Comparison of ENCODE assay signal across 16 cellular contexts in genomic region chr1:43339584-43340232, GRCh38. TPM values are rescaled to one million over a fixed set of nuclear protein-coding genes. Genes with fewer than 3 reads are reported as not detected.
DNase-seq lines count a peak whose midpoint lies in the region; ATAC-seq and TF ChIP-seq lines count a peak whose summit lies in the region.
"Had no signal": no experiment of that assay in that cellular context is flagged by ENCODE, and none has a peak within 500 bp of the region (broad histone marks: within the 10 kb centered on the region; RNA-seq: fewer than 3 reads in every experiment).

No MANE protein-coding gene starts in this region.

- no TSS peak for BruUV-seq in IMR-90 (replicated peaks; lab: Mats Ljungman, UMichigan)

- H2AFZ ChIP-seq in IMR-90 (replicated peaks; ENCODE audit: low read length, poor library complexity) = no peak overlapping the region
- H2AFZ ChIP-seq in trophoblast cell (ENCODE audit: insufficient read depth, low read length, poor library complexity) = no peak overlapping the region

- H4K12ac ChIP-seq in trophoblast cell (ENCODE audit: low read depth, low read length) = no peak overlapping the region

- H3K4me1 ChIP-seq in IMR-90 (ENCODE audit: control insufficient read depth, insufficient read depth, low read length) (peaks cover 2% of the 10 kb centered on the region; the same call in 1 of the 2 replicates), trophoblast cell (ENCODE audit: control insufficient read depth in 1 of 2, insufficient read depth in 2 of 2, low read length in 2 of 2) (no peaks in the 10 kb centered on the region)
- H3K4me1 ChIP-seq: BE2C had no signal

- H2BK20ac ChIP-seq in IMR-90 (ENCODE audit: low read depth, low read length) = no peak overlapping the region

- H3K9ac ChIP-seq in IMR-90 (ENCODE audit: low read depth, low read length) (no peak overlapping the region), trophoblast cell (ENCODE audit: low read length) (no peak overlapping the region)

- H3K36me3 ChIP-seq in IMR-90 (ENCODE audit: control insufficient read depth, insufficient read depth, low read length) (no peaks in the 10 kb centered on the region), trophoblast cell (ENCODE audit: control insufficient read depth in 1 of 2, insufficient read depth in 2 of 2, low read length in 2 of 2) (no peaks in the 10 kb centered on the region)
- H3K36me3 ChIP-seq: BE2C had no signal

- intact Hi-C loops in IMR-90 (cut with micrococcal nuclease) = no loop called here

- no peak overlapping the region for H2BK12ac ChIP-seq in trophoblast cell (ENCODE audit: low read length)

- H2AK5ac ChIP-seq in IMR-90 (ENCODE audit: low read depth, low read length) (no peak overlapping the region), trophoblast cell (ENCODE audit: low read length) (peak overlapping the region; percentile 51)

- H2BK120ac ChIP-seq in IMR-90 (ENCODE audit: low read depth, low read length) = no peak overlapping the region
- H2BK120ac ChIP-seq in trophoblast cell (ENCODE audit: insufficient read depth, low read length, poor library complexity) = no peak overlapping the region

- H2AK9ac ChIP-seq in IMR-90 (replicated peaks; ENCODE audit: low read depth, low read length, poor library complexity) = no peak overlapping the region

- H3K79me2 ChIP-seq in trophoblast cell (ENCODE audit: control insufficient read depth, insufficient read depth, low read length, poor library complexity) = no peaks in the 10 kb centered on the region

- H3K4me3 ChIP-seq in IMR-90 (ENCODE audit: insufficient read depth, low read depth, low read length) = no peak overlapping the region
- H3K4me3 ChIP-seq in trophoblast cell (ENCODE audit: low read depth, low read length) = no peak overlapping the region

- H3K79me1 ChIP-seq in IMR-90 (ENCODE audit: low read depth in 1 of 2, low read length in 2 of 2) = no peaks in the 10 kb centered on the region
- H3K79me1 ChIP-seq in trophoblast cell (ENCODE audit: low read length) = no peaks in the 10 kb centered on the region

- no peaks in the 10 kb centered on the region for H4K20me1 ChIP-seq in IMR-90 (ENCODE audit: insufficient read depth, low read length)

- dilution Hi-C loops in IMR-90 (cut with HindIII; ENCODE audit: low sequenced_read_pairs, unreplicated experiment) = no loop called here

- no peak overlapping the region for H4K8ac ChIP-seq in IMR-90 (ENCODE audit: low read depth in 2 of 2, low read length in 2 of 2)
- no peak overlapping the region for H4K8ac ChIP-seq in trophoblast cell (ENCODE audit: low read depth, low read length)

- H3K4me2 ChIP-seq in IMR-90 (ENCODE audit: low read depth, low read length) = no peak overlapping the region
- H3K4me2 ChIP-seq in trophoblast cell (ENCODE audit: low read length) = no peak overlapping the region

- no peak overlapping the region for H2BK15ac ChIP-seq in IMR-90 (ENCODE audit: low read depth, low read length)

- DNase-seq in IMR-90 (no peak), NCI-H526 (lab: John Stamatoyannopoulos, UW) (peak; percentile 47 to 73), trophoblast cell (no peak), SKM-1 treated with dmso at 0.1 percent for 144 hours (lab: John Stamatoyannopoulos, UW; ENCODE audit: unreplicated experiment) (no peak), ACHN (no peak)
- DNase-seq: BE2C; CD4-positive, alpha-beta memory T cell; DND-41; GDM1; HCEC 1CT; HFFc6; KBM-7 had no signal

- H3K4ac ChIP-seq in IMR-90 (ENCODE audit: low read depth, low read length) (no peak overlapping the region), trophoblast cell (ENCODE audit: low read depth, low read length) (no peak overlapping the region)

- no peak overlapping the region for H3K56ac ChIP-seq in IMR-90 (ENCODE audit: extremely low read depth, insufficient read depth, low read length)

- no peak overlapping the region for H3K23ac ChIP-seq in IMR-90 (ENCODE audit: low read depth, low read length)
- no peak overlapping the region for H3K23ac ChIP-seq in trophoblast cell (ENCODE audit: low read length)

- TF ChIP-seq RAD21 in IMR-90 (IDR thresholded peaks at IDR 0.05; ENCODE audit: low read length) = no peak

- H3K9me1 ChIP-seq in IMR-90 (ENCODE audit: insufficient read depth, low read length) = 0 out of 2 replicates have a peak, but pooled peaks cover 2% of the 10 kb centered on the region

- H2BK5ac ChIP-seq in IMR-90 (ENCODE audit: low read depth, low read length, poor library complexity, severe bottlenecking) (no peak overlapping the region), trophoblast cell (ENCODE audit: low read depth, low read length, poor library complexity) (no peak overlapping the region)

- TF ChIP-seq CTCF in IMR-90 (conservative IDR thresholded peaks at IDR 0.05; ENCODE audit: low read depth, low read length) = no peak

- 100% methylated on average over 2 of the region's 6 CpGs; no CpG with 5 or more reads in 1 of the 2 experiments for WGBS in IMR-90 (ENCODE audit: extremely low coverage in 2 of 2, insufficient read length in 1 of 2), 2 experiments
- WGBS in trophoblast cell (ENCODE audit: extremely low coverage, insufficient coverage, insufficient read length) = no CpG with 5 or more reads among the region's 6 CpGs

- CTCF ChIA-PET in IMR-90 (lab: Yijun Ruan, JAX) = no interaction called here

- peaks cover 12% of the 10 kb centered on the region for H3K27me3 ChIP-seq in IMR-90 (ENCODE audit: control insufficient read depth, insufficient read depth, low read length)
- no peaks in the 10 kb centered on the region for H3K27me3 ChIP-seq in trophoblast cell (ENCODE audit: insufficient read depth, low read length)
- H3K27me3 ChIP-seq: BE2C had no signal

- ATAC-seq in IMR-90 (ENCODE audit: low read depth) = no peak

- TF ChIP-seq POLR2A in IMR-90 (IDR thresholded peaks at IDR 0.05; ENCODE audit: low read depth, low read length) = no peak

- H3K9me3 ChIP-seq in IMR-90 (ENCODE audit: control insufficient read depth, insufficient read depth, low read length) = no peaks in the 10 kb centered on the region
- H3K9me3 ChIP-seq in trophoblast cell (ENCODE audit: insufficient read depth, low read depth, low read length) = peaks cover 2% of the 10 kb centered on the region
- H3K9me3 ChIP-seq: BE2C had no signal

- in situ Hi-C loops in IMR-90 (cut with MboI; ENCODE audit: low sequenced_read_pairs) (loop anchor here (5.0 kb wide), 1 partner anchor 32 kb away; no protein-coding TSS in a partner anchor), ACHN (cut with HindIII; ENCODE audit: low pct_ligation_motif_present, low pct_unique_long_range_greater_than_20kb, low sequenced_read_pairs) (no loop called here)

- H3K18ac ChIP-seq in IMR-90 (ENCODE audit: low read depth, low read length) (no peak overlapping the region), trophoblast cell (ENCODE audit: low read length) (no peak overlapping the region)

- H4K5ac ChIP-seq in IMR-90 (ENCODE audit: low read depth, low read length) = no peak overlapping the region

- no peak overlapping the region for H4K91ac ChIP-seq in IMR-90 (ENCODE audit: insufficient read depth, low read depth, low read length)
- no peak overlapping the region for H4K91ac ChIP-seq in trophoblast cell (ENCODE audit: low read depth, low read length)

- H3K27ac ChIP-seq in IMR-90 (ENCODE audit: insufficient read depth, low read length) (no peak overlapping the region), trophoblast cell (ENCODE audit: low read depth, low read length) (no peak overlapping the region)
- H3K27ac ChIP-seq: C4-2B had no signal

- POLR2A ChIA-PET in IMR-90 (lab: Charles Lee; ENCODE audit: unreplicated experiment) = no interaction called here

- H3K14ac ChIP-seq in IMR-90 (replicated peaks; ENCODE audit: low read depth, low read length) (no peak overlapping the region), trophoblast cell (ENCODE audit: low read length) (no peak overlapping the region)

TF ChIP-seq in IMR-90, 13 proteins besides CTCF, POLR2A, EP300 and RAD21:
- TF ChIP-seq CEBPB (IDR thresholded peaks at IDR 0.05; ENCODE audit: low read depth, low read length) (peak; percentile 31; the same call in 1 of the 2 replicates), CHD1 (IDR thresholded peaks at IDR 0.05; ENCODE audit: low read depth, low read length) (no peak)

RNA-seq across cellular contexts. Expression of gene MPL, which starts 2.1 kb away (rescaled TPM):
- not detected in 2 replicates for total RNA-seq in IMR-90 (2012; rRNA removed)
- polyA plus RNA-seq in IMR-90 (2012; rRNA removed) = 0.12 TPM in 1 of 2 replicates, not detected in the other
- polyA plus RNA-seq in IMR-90 (2012; cell fraction: cytosol; rRNA removed) = 0.02 TPM in 1 of 2 replicates, not detected in the other
- not detected in 2 replicates for polyA plus RNA-seq in IMR-90 (2012; cell fraction: nucleus; rRNA removed; ENCODE audit: low replicate concordance)
- polyA plus RNA-seq in trophoblast cell (2013) = 0.04 and 0.08 TPM in 2 replicates
- total RNA-seq: A172; CD4-positive, alpha-beta memory T cell; H1; HFFc6 had no signal
- polyA plus RNA-seq: AG04450; CD4-positive, alpha-beta memory T cell had no signal

RNA-seq across cellular contexts. Expression of gene CDC20, which starts 19.1 kb away (rescaled TPM):
- 78.0 and 103 TPM in 2 replicates for total RNA-seq in IMR-90 (2012; rRNA removed)
- polyA plus RNA-seq in IMR-90 (2012; rRNA removed) = 107 and 115 TPM in 2 replicates
- polyA plus RNA-seq in IMR-90 (2012; cell fraction: cytosol; rRNA removed) = 75.5 and 90.0 TPM in 2 replicates
- 26.3 and 75.6 TPM in 2 replicates for polyA plus RNA-seq in IMR-90 (2012; cell fraction: nucleus; rRNA removed; ENCODE audit: low replicate concordance)
- polyA plus RNA-seq in trophoblast cell (2013) = 66.6 and 71.8 TPM in 2 replicates

RNA-seq across cellular contexts. Expression of gene ELOVL1, which starts 28.1 kb away (rescaled TPM):
- total RNA-seq in IMR-90 (2012; rRNA removed) = 66.4 and 88.9 TPM in 2 replicates
- polyA plus RNA-seq in IMR-90 (2012; rRNA removed) = 203 and 211 TPM in 2 replicates
- polyA plus RNA-seq in IMR-90 (2012; cell fraction: cytosol; rRNA removed) = 94.1 and 171 TPM in 2 replicates
- 140 and 158 TPM in 2 replicates for polyA plus RNA-seq in IMR-90 (2012; cell fraction: nucleus; rRNA removed; ENCODE audit: low replicate concordance)
- polyA plus RNA-seq in trophoblast cell (2013) = 85.2 and 91.6 TPM in 2 replicates

RNA-seq across cellular contexts. Expression of gene TIE1, which starts 38.9 kb away (rescaled TPM):
- total RNA-seq in IMR-90 (2012; rRNA removed) = 2.3 and 3.3 TPM in 2 replicates
- 7.5 and 8.5 TPM in 2 replicates for polyA plus RNA-seq in IMR-90 (2012; rRNA removed)
- 3.5 and 5.9 TPM in 2 replicates for polyA plus RNA-seq in IMR-90 (2012; cell fraction: cytosol; rRNA removed)
- polyA plus RNA-seq in IMR-90 (2012; cell fraction: nucleus; rRNA removed; ENCODE audit: low replicate concordance) = 9.5 and 18.0 TPM in 2 replicates
- polyA plus RNA-seq in trophoblast cell (2013) = 0.04 and 0.05 TPM in 2 replicates
- total RNA-seq: CD4-positive, alpha-beta memory T cell had no signal
- polyA plus RNA-seq: CD4-positive, alpha-beta memory T cell had no signal

RNA-seq across cellular contexts. Expression of gene MED8, which starts 49.9 kb away (rescaled TPM):
- total RNA-seq in IMR-90 (2012; rRNA removed) = 114 and 120 TPM in 2 replicates
- polyA plus RNA-seq in IMR-90 (2012; rRNA removed) = 53.7 and 61.1 TPM in 2 replicates
- polyA plus RNA-seq in IMR-90 (2012; cell fraction: cytosol; rRNA removed) = 35.0 and 38.5 TPM in 2 replicates
- polyA plus RNA-seq in IMR-90 (2012; cell fraction: nucleus; rRNA removed; ENCODE audit: low replicate concordance) = 37.4 and 89.5 TPM in 2 replicates
- polyA plus RNA-seq in trophoblast cell (2013) = 41.5 and 42.1 TPM in 2 replicates

Comparison
In these comparisons a context has a peak if more than half of its experiments do, and no peak if none do; other contexts are left out.
1. DNase-seq: peak in NCI-H526 (2 of 2); none in IMR-90 (single experiment), trophoblast cell (0 of 2), SKM-1 treated with dmso at 0.1 percent for 144 hours (single experiment) and ACHN (single experiment).